19 cellular contexts compared by ENCODE assay signal in the genomic region with DNA sequence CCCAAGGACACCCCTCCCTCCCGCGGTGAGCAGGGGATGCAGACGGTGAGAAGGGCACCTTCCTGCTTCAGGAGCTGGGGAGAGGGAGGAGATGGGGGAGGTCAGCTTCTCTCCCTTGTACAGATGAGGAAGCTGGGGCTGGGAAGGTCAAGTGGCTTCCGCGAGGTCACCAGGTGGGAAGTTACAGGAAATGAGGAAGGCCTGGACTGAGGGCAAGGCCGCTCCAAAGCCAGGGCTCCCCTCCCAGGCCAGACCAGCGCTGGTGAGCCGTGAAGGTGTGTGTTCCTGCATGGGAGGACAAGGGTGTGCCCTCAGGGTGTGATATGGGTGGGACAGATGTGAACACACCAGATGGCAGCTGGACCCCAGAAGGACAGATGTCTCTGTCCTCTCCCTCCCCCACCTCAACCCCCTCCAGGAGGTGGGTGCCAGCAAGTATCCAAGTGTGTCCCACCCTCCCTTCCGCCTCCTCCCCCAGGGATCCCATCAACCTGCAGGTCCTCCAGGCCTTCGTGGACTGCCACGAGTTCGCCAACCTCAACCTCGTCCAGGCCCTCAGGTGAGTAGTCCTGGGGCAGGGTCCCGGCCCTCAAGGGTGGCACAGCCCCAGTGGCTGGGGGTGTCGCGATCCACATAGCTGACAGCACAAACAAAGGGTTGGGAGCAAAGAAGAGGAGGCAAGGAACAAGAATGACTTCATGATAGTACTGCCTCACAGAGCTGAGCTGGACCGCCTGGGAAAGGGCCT. TPM values are rescaled to one million over a fixed set of nuclear protein-coding genes. Genes with fewer than 3 reads are reported as not detected.
DNase-seq lines count a peak whose midpoint lies in the region; ATAC-seq and TF ChIP-seq lines count a peak whose summit lies in the region.
"Had no signal": no experiment of that assay in that cellular context is flagged by ENCODE, and none has a peak within 500 bp of the region (broad histone marks: within the 10 kb centered on the region; RNA-seq: fewer than 3 reads in every experiment).

No MANE protein-coding gene starts in this region.

- no peak overlapping the region for H3K9ac ChIP-seq in HCT116 (ENCODE audit: low read length)

- H3K27ac ChIP-seq in HCT116 (ENCODE audit: low read depth, low read length): no peak overlapping the region
- H3K27ac ChIP-seq: body of pancreas, prostate gland, suprapubic skin had no signal

- RAD21 ChIA-PET in HCT116 (lab: Charles Lee; ENCODE audit: low non-redundant PET in 1 of 2, low total read pairs in 2 of 2, uncharacterized antibody in 2 of 2, unreplicated experiment in 2 of 2): no interaction called here

- H3K4me3 Mint-ChIP-seq in activated naive CD8-positive, alpha-beta T cell treated with anti-CD3 and anti-CD28 coated beads, Interleukin-2, amount 10 ng/mL, durations not matched to agents 7 days and 5 days: no peak overlapping the region
- H3K4me3 Mint-ChIP-seq in natural killer cell: no peak overlapping the region
- H3K4me3 Mint-ChIP-seq: activated CD4-positive, alpha-beta T cell treated with anti-CD3 and anti-CD28 coated beads for 36 hours had no signal

- H3K4me3 ChIP-seq in HCT116 (replicated peaks in 1 of 2; ENCODE audit: low read depth in 1 of 2, low read length in 2 of 2): no peak overlapping the region
- H3K4me3 ChIP-seq: body of pancreas, heart right ventricle, prostate gland, suprapubic skin had no signal

- no peaks in the 10 kb centered on the region for H3K36me3 ChIP-seq in HCT116 (ENCODE audit: control insufficient read depth in 1 of 2, insufficient read depth in 2 of 2, low read length in 2 of 2)
- H3K36me3 ChIP-seq: prostate gland, suprapubic skin had no signal

- H3K36me3 Mint-ChIP-seq in activated naive CD8-positive, alpha-beta T cell treated with anti-CD3 and anti-CD28 coated beads, Interleukin-2, amount 10 ng/mL, durations not matched to agents 7 days and 5 days: peaks cover 55% of the 10 kb centered on the region
- peaks cover 15% of the 10 kb centered on the region for H3K36me3 Mint-ChIP-seq in natural killer cell

- TF ChIP-seq RAD21 in HCT116 (IDR thresholded peaks at IDR 0.05; ENCODE audit: low read depth): no peak

- DNase-seq in SKM-1 treated with dmso at 0.1 percent for 144 hours (lab: John Stamatoyannopoulos, UW; ENCODE audit: unreplicated experiment) (peak; percentile 42), SKM-1 (lab: John Stamatoyannopoulos, UW; ENCODE audit: unreplicated experiment) (no peak), HCT116 (ENCODE audit: low read depth, low spot score) (no peak), natural killer cell (no peak), cortex of kidney (lab: John Stamatoyannopoulos, UW) (no peak), KG1 (lab: John Stamatoyannopoulos, UW) (no peak)
- no peak for DNase-seq in activated naive CD8-positive, alpha-beta T cell treated with anti-CD3 and anti-CD28 coated beads, Interleukin-2, amount 10 ng/mL, durations not matched to agents 7 days and 5 days
- DNase-seq: activated CD4-positive, alpha-beta T cell treated with anti-CD3 and anti-CD28 coated beads for 36 hours; body of pancreas; Calu3; GDM1; heart right ventricle; Karpas-422; kidney glomerular epithelial cell; NCI-H2029; NCI-H526 had no signal

- ATAC-seq in HCT116 (no peak), natural killer cell (no peak), HG03097 (IDR thresholded peaks at IDR 0.05; ENCODE audit: low FRiP score, unreplicated experiment) (no peak)
- no peak for ATAC-seq in activated naive CD8-positive, alpha-beta T cell treated with anti-CD3 and anti-CD28 coated beads, Interleukin-2, amount 10 ng/mL, durations not matched to agents 7 days and 5 days (ENCODE audit: low read depth)
- ATAC-seq: activated CD4-positive, alpha-beta T cell treated with anti-CD3 and anti-CD28 coated beads for 36 hours; body of pancreas had no signal

- no peaks in the 10 kb centered on the region for H3K9me3 Mint-ChIP-seq in activated naive CD8-positive, alpha-beta T cell treated with anti-CD3 and anti-CD28 coated beads, Interleukin-2, amount 10 ng/mL, durations not matched to agents 7 days and 5 days
- H3K9me3 Mint-ChIP-seq in natural killer cell: no peaks in the 10 kb centered on the region

- no peaks in the 10 kb centered on the region for H4K20me1 ChIP-seq in HCT116 (ENCODE audit: insufficient read depth)

- H3K4me1 ChIP-seq in HCT116 (ENCODE audit: control insufficient read depth in 1 of 2, insufficient read depth in 2 of 2, low read length in 2 of 2): peaks cover 13 to 30% of the 10 kb centered on the region in 2 experiments
- H3K4me1 ChIP-seq: body of pancreas, prostate gland had no signal

- TF ChIP-seq CTCF in HCT116 (IDR thresholded peaks at IDR 0.05 in 2 of 3, conservative IDR thresholded peaks at IDR 0.05 in 1 of 3; ENCODE audit: borderline replicate concordance in 1 of 3, insufficient read depth in 1 of 3, low read depth in 2 of 3, low read length in 2 of 3) (no peak), natural killer cell (IDR thresholded peaks at IDR 0.05) (no peak)

- no peak for TF ChIP-seq POLR2A in HCT116 (IDR thresholded peaks at IDR 0.05; ENCODE audit: borderline replicate concordance, extremely low read depth, insufficient read depth, insufficient read length)

- BruUV-seq in HCT116 (replicated peaks; lab: Mats Ljungman, UMichigan): no TSS peak

- H3K4me1 Mint-ChIP-seq in activated naive CD8-positive, alpha-beta T cell treated with anti-CD3 and anti-CD28 coated beads, Interleukin-2, amount 10 ng/mL, durations not matched to agents 7 days and 5 days: peaks cover 74% of the 10 kb centered on the region
- peaks cover 44 to 75% of the 10 kb centered on the region in 2 donors for H3K4me1 Mint-ChIP-seq in natural killer cell

- no peaks in the 10 kb centered on the region for H3K27me3 ChIP-seq in HCT116 (ENCODE audit: insufficient read depth, low read length)
- H3K27me3 ChIP-seq: body of pancreas had no signal

- no peaks in the 10 kb centered on the region for H3K9me3 ChIP-seq in HCT116 (ENCODE audit: control insufficient read depth in 1 of 2, insufficient read depth in 1 of 2, low read depth in 1 of 2, low read length in 2 of 2)
- H3K9me3 ChIP-seq: body of pancreas, heart right ventricle, prostate gland, suprapubic skin had no signal

- no peak overlapping the region for H3K4me2 ChIP-seq in HCT116 (ENCODE audit: low read length)

- peak overlapping the region; percentile 99 for H3K27ac Mint-ChIP-seq in activated naive CD8-positive, alpha-beta T cell treated with anti-CD3 and anti-CD28 coated beads, Interleukin-2, amount 10 ng/mL, durations not matched to agents 7 days and 5 days
- peak overlapping the region; percentile 79 to 89 for H3K27ac Mint-ChIP-seq in natural killer cell
- H3K27ac Mint-ChIP-seq: activated CD4-positive, alpha-beta T cell treated with anti-CD3 and anti-CD28 coated beads for 36 hours had no signal

- H3K9me2 ChIP-seq in HCT116 (ENCODE audit: insufficient read depth): no peaks in the 10 kb centered on the region

- no peak overlapping the region for H2AFZ ChIP-seq in HCT116 (ENCODE audit: low read depth, low read length, poor library complexity, severe bottlenecking)

- intact Hi-C loops in HCT116 (cut with micrococcal nuclease): no loop called here
- intact Hi-C loops in natural killer cell (cut with micrococcal nuclease): no loop called here

- POLR2A ChIA-PET in HCT116 (lab: Charles Lee): no interaction called here
- POLR2A ChIA-PET in activated naive CD8-positive, alpha-beta T cell treated with anti-CD3 and anti-CD28 coated beads, Interleukin-2, amount 10 ng/mL, durations not matched to agents 7 days and 5 days (lab: Charles Lee): interaction anchor here (1.5 to 2.9 kb wide), 4 partner anchors 11 to 56 kb away, joined by 3 to 16 read pairs (median 8); no protein-coding TSS in a partner anchor

- no peaks in the 10 kb centered on the region for H3K79me2 ChIP-seq in HCT116 (ENCODE audit: insufficient read depth, low read length)

- H3K27me3 Mint-ChIP-seq in activated naive CD8-positive, alpha-beta T cell treated with anti-CD3 and anti-CD28 coated beads, Interleukin-2, amount 10 ng/mL, durations not matched to agents 7 days and 5 days: no peaks in the 10 kb centered on the region
- H3K27me3 Mint-ChIP-seq in natural killer cell (ENCODE audit: low read depth in 2 of 2): no peaks in the 10 kb centered on the region
- H3K27me3 Mint-ChIP-seq: activated CD4-positive, alpha-beta T cell treated with anti-CD3 and anti-CD28 coated beads for 36 hours had no signal

- CTCF ChIA-PET in HCT116 (lab: Charles Lee): no interaction called here

TF ChIP-seq in HCT116, 20 proteins besides CTCF, POLR2A, EP300 and RAD21:
- no peak for TF ChIP-seq EZH2 (IDR thresholded peaks at IDR 0.05)
- TF ChIP-seq ZFX (IDR thresholded peaks at IDR 0.05): 0 out of 2 replicates have a peak, but pooled peaks have one; percentile 7

RNA-seq across cellular contexts. Expression of gene CYTH4, which starts 16.6 kb away (rescaled TPM):
- total RNA-seq in HCT116 (2021; ENCODE audit: unreplicated experiment) (3.8 TPM), natural killer cell (100 to 1,000 TPM; 219 to 260 (median 249) TPM)
- 4.9 and 6.4 TPM in 2 replicates for polyA plus RNA-seq in HCT116 (2012)
- 100 to 1,000 TPM; 149 to 157 TPM for total RNA-seq in activated naive CD8-positive, alpha-beta T cell treated with anti-CD3 and anti-CD28 coated beads, Interleukin-2, amount 10 ng/mL, durations not matched to agents 7 days and 5 days

RNA-seq across cellular contexts. Expression of gene RAC2, which starts 54.9 kb away (rescaled TPM):
- total RNA-seq in HCT116 (2021; ENCODE audit: unreplicated experiment) (62.0 TPM), natural killer cell (100 to 1,000 TPM; 647 to 744 (median 741) TPM)
- polyA plus RNA-seq in HCT116 (2012): 122 and 124 TPM in 2 replicates
- 1,000 to 10,000 TPM in 1 of 2 experiments, 100 to 1,000 TPM in 1; 963 to 1,011 TPM for total RNA-seq in activated naive CD8-positive, alpha-beta T cell treated with anti-CD3 and anti-CD28 coated beads, Interleukin-2, amount 10 ng/mL, durations not matched to agents 7 days and 5 days

Comparison
In these comparisons a context has a peak if more than half of its experiments do, and no peak if none do; other contexts are left out.
1. RNA of gene CYTH4, which starts 16.6 kb away (total RNA-seq): 219 to 260 TPM in natural killer cell and 149 to 157 TPM in activated naive CD8-positive, alpha-beta T cell treated with anti-CD3 and anti-CD28 coated beads, Interleukin-2, amount 10 ng/mL, durations not matched to agents 7 days and 5 days; 3.8 TPM in HCT116 (single experiment); every median in the first group is over 10 times any median in the second.
2. RNA of gene RAC2, which starts 54.9 kb away (total RNA-seq): 963 to 1,011 TPM in activated naive CD8-positive, alpha-beta T cell treated with anti-CD3 and anti-CD28 coated beads, Interleukin-2, amount 10 ng/mL, durations not matched to agents 7 days and 5 days and 647 to 744 TPM in natural killer cell; 62.0 TPM in HCT116 (single experiment); every median in the first group is over 10 times any median in the second.